Comparison of ENCODE assay signal across 1 cellular context in the genomic region with DNA sequence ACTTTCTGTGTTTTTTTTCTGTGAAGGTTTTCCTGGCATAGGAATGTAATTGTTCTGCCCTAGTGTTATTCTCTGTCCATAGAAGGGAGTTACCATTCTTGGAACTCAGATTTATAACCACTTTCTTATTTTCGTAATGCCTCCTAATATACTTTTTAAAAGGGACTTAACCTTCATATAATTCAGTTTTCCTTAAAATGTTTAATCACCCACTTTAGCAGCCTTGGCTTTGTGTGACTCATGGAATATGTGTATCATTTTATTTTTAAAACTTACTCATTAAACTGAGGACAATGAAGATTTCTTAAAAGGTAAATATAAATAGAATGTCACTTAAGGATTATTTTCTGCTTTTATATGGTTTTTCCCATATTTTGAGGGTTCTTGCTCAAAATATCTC.
A peak's percentile ranks its signal among the peaks of the same experiment; 100 is the strongest.
TF ChIP-seq lines count a peak whose summit lies in the region.

No MANE protein-coding gene starts in this region.

TF ChIP-seq in endothelial cell of umbilical vein, 7 proteins besides CTCF, POLR2A, EP300 and RAD21:
- TF ChIP-seq JUN (IDR thresholded peaks at IDR 0.05; ENCODE audit: borderline replicate concordance, insufficient read depth, insufficient read length, low read depth) (peak; percentile 28), MYC (IDR thresholded peaks at IDR 0.05; ENCODE audit: low read depth, low read length) (no peak), EZH2 (IDR thresholded peaks at IDR 0.05; ENCODE audit: borderline replicate concordance, low read depth, low read length, severe bottlenecking) (no peak)
